Comparison of ENCODE assay signal across 24 cellular contexts in genomic region chr1:66876664-66877063, GRCh38.
"Had no signal": no experiment of that assay in that cellular context is flagged by ENCODE, and none has a peak within 500 bp of the region (broad histone marks: within the 10 kb centered on the region; RNA-seq: fewer than 3 reads in every experiment).

No MANE protein-coding gene starts in this region.

- H3K27me3 ChIP-seq: dorsolateral prefrontal cortex, hepatocyte, spleen, testis, tibial nerve, upper lobe of right lung, vagina had no signal

- DNase-seq: cortex of kidney; dorsolateral prefrontal cortex; effector memory CD4-positive, alpha-beta T cell; foreskin melanocyte; head of caudate nucleus; kidney glomerular epithelial cell; mammary epithelial cell; natural killer cell; posterior cingulate gyrus; spleen; stimulated activated CD4-positive, alpha-beta T cell treated with anti-CD3 and anti-CD28 coated beads, Interleukin-15, amount 100 ng/mL, for 24 hours; stimulated activated CD4-positive, alpha-beta T cell treated with anti-CD3 and anti-CD28 coated beads, Interleukin-1b, Interleukin-23, amount 100 ng/mL, for 48 hours; stimulated activated CD4-positive, alpha-beta T cell treated with anti-CD3 and anti-CD28 coated beads, Interleukin-4, amount 100 ng/mL, for 24 hours; stimulated activated naive CD8-positive, alpha-beta T cell treated with anti-CD3 and anti-CD28 coated beads, Interleukin-15, amount 100 ng/mL, for 72 hours; testis; upper lobe of right lung had no signal

- H3K4me3 ChIP-seq: dorsolateral prefrontal cortex, hepatocyte, spleen, testis, tibial nerve, upper lobe of right lung, vagina had no signal

- FAIRE-seq: islet of Langerhans had no signal

- H3K79me2 ChIP-seq: hepatocyte had no signal

- H3K36me3 ChIP-seq: spleen, upper lobe of right lung, vagina had no signal

- H2AFZ ChIP-seq: hepatocyte had no signal

- H3K4me2 ChIP-seq: hepatocyte had no signal

- ATAC-seq: left lobe of liver; natural killer cell; sciatic nerve; stimulated activated memory B cell treated with anti-CD40 and anti-IgM and Interleukin-4, amounts not matched to agents 10 μg/mL and 1 μg/mL and 100 μg/mL, for 72 hours; stimulated activated naive CD8-positive, alpha-beta T cell treated with anti-CD3 and anti-CD28 coated beads, Interleukin-15, amount 100 ng/mL, for 72 hours; upper lobe of right lung had no signal

- H3K27ac ChIP-seq: dorsolateral prefrontal cortex, epithelial cell of prostate, hepatocyte, spleen, testis, tibial nerve, upper lobe of right lung, vagina had no signal

- H3K4me1 ChIP-seq: spleen, testis, tibial nerve, upper lobe of right lung, vagina had no signal

- H3K9me3 ChIP-seq: testis, upper lobe of right lung had no signal
